ENCODE assay signal across 12 cellular contexts in genomic region chr22:35315855-35316745, GRCh38. TPM values are rescaled to one million over a fixed set of nuclear protein-coding genes. Genes with fewer than 3 reads are reported as not detected.
DNase-seq lines count a peak whose midpoint lies in the region; ATAC-seq and TF ChIP-seq lines count a peak whose summit lies in the region.
"Had no signal": no experiment of that assay in that cellular context is flagged by ENCODE, and none has a peak within 500 bp of the region (broad histone marks: within the 10 kb centered on the region; RNA-seq: fewer than 3 reads in every experiment).

No MANE protein-coding gene starts in this region.

- intact Hi-C loops in Right ventricle myocardium inferior (cut with DNase I), result no loop called here

- DNase-seq in HUDEP-2 (lab: John Stamatoyannopoulos, UW; ENCODE audit: unreplicated experiment in 76 of 76) (peak in 73 of 76 experiments; percentile 15 to 89 (median 72)), NCI-H526 (lab: John Stamatoyannopoulos, UW) (peak; percentile 52 to 70), Right ventricle myocardium inferior (ENCODE audit: missing footprints) (peak; percentile 79), NCI-H748 (lab: John Stamatoyannopoulos, UW; ENCODE audit: unreplicated experiment) (no peak), NCI-H82 treated with DMSO at 0.1 percent for 48 hours (lab: John Stamatoyannopoulos, UW; ENCODE audit: unreplicated experiment) (no peak), nephron progenitor cell (no peak), T-helper 9 cell (no peak)
- DNase-seq: GM23248, SW 1271 had no signal

- peaks cover 4% of the 10 kb centered on the region for H3K27me3 Mint-ChIP-seq in nephron progenitor cell (ENCODE audit: low read depth, poor library complexity)
- H3K27me3 Mint-ChIP-seq: brain had no signal

- H3K4me1 Mint-ChIP-seq in nephron progenitor cell, result peaks cover 40% of the 10 kb centered on the region

- no peaks in the 10 kb centered on the region for H3K9me3 ChIP-seq in skeletal muscle tissue (ENCODE audit: control insufficient read depth in 3 of 3, low read length in 3 of 3)

- no peaks in the 10 kb centered on the region for H3K27me3 ChIP-seq in skeletal muscle tissue (ENCODE audit: control insufficient read depth in 3 of 3, insufficient read depth in 3 of 3, low read length in 3 of 3)

- no peak for TF ChIP-seq CTCF in nephron progenitor cell (IDR thresholded peaks at IDR 0.05)

- H3K9me3 Mint-ChIP-seq in nephron progenitor cell, result no peaks in the 10 kb centered on the region
- H3K9me3 Mint-ChIP-seq: brain; stimulated activated effector memory CD8-positive, alpha-beta T cell treated with anti-CD3 and anti-CD28 coated beads, Interleukin-12 subunit alpha, Interleukin-12 subunit beta, amount 100 ng/mL, for 72 hours had no signal

- H3K27ac ChIP-seq in skeletal muscle tissue (ENCODE audit: low read depth, low read length), result peak overlapping the region; percentile 97
- H3K27ac ChIP-seq: GM23248 had no signal

- H3K4me1 ChIP-seq in skeletal muscle tissue (ENCODE audit: control insufficient read depth in 3 of 3, insufficient read depth in 3 of 3, low read length in 3 of 3), result peaks cover 57 to 83% (median 72%) of the 10 kb centered on the region in 3 donors

- peaks cover 29 to 37% (median 36%) of the 10 kb centered on the region in 3 donors for H3K36me3 ChIP-seq in skeletal muscle tissue (ENCODE audit: control insufficient read depth in 3 of 3, insufficient read depth in 3 of 3, low read length in 3 of 3)

- H3K4me3 Mint-ChIP-seq in nephron progenitor cell, result no peak overlapping the region
- H3K4me3 Mint-ChIP-seq: brain; stimulated activated effector memory CD8-positive, alpha-beta T cell treated with anti-CD3 and anti-CD28 coated beads, Interleukin-12 subunit alpha, Interleukin-12 subunit beta, amount 100 ng/mL, for 72 hours had no signal

- H3K4me3 ChIP-seq in skeletal muscle tissue (ENCODE audit: low read length in 3 of 3), result peak overlapping the region; percentile 38 to 67 (median 55)
- H3K4me3 ChIP-seq: GM23248 had no signal

- no peaks in the 10 kb centered on the region for H3K36me3 Mint-ChIP-seq in nephron progenitor cell (ENCODE audit: low read depth)

- no peak overlapping the region for H3K27ac Mint-ChIP-seq in nephron progenitor cell

- ATAC-seq in Right ventricle myocardium inferior, result peak; percentile 74
- ATAC-seq: stimulated activated effector memory CD8-positive, alpha-beta T cell treated with anti-CD3 and anti-CD28 coated beads, Interleukin-12 subunit alpha, Interleukin-12 subunit beta, amount 100 ng/mL, for 72 hours had no signal

- H3K9ac ChIP-seq in skeletal muscle tissue (ENCODE audit: low read depth in 1 of 3, low read length in 3 of 3), result peak overlapping the region; percentile 74 to 92 (median 86)

RNA-seq across cellular contexts. Expression of gene TOM1, which starts 16.4 kb away (rescaled TPM):
- total RNA-seq in Right ventricle myocardium inferior, result 62.5 TPM
- total RNA-seq in skeletal muscle tissue, result 14.1 TPM

RNA-seq across cellular contexts. Expression of gene HMGXB4, which starts 58.8 kb away (rescaled TPM):
- total RNA-seq in Right ventricle myocardium inferior (9.4 TPM), skeletal muscle tissue (9.9 TPM)

Comparison
In these comparisons a context has a peak if more than half of its experiments do, and no peak if none do; other contexts are left out.
1. DNase-seq: peak in HUDEP-2 (73 of 76), NCI-H526 (2 of 2) and Right ventricle myocardium inferior (single experiment); none in NCI-H748 (single experiment), NCI-H82 treated with DMSO at 0.1 percent for 48 hours (single experiment), nephron progenitor cell (single experiment) and T-helper 9 cell (single experiment).